ENCODE assay signal across 1 cellular context in the genomic region with DNA sequence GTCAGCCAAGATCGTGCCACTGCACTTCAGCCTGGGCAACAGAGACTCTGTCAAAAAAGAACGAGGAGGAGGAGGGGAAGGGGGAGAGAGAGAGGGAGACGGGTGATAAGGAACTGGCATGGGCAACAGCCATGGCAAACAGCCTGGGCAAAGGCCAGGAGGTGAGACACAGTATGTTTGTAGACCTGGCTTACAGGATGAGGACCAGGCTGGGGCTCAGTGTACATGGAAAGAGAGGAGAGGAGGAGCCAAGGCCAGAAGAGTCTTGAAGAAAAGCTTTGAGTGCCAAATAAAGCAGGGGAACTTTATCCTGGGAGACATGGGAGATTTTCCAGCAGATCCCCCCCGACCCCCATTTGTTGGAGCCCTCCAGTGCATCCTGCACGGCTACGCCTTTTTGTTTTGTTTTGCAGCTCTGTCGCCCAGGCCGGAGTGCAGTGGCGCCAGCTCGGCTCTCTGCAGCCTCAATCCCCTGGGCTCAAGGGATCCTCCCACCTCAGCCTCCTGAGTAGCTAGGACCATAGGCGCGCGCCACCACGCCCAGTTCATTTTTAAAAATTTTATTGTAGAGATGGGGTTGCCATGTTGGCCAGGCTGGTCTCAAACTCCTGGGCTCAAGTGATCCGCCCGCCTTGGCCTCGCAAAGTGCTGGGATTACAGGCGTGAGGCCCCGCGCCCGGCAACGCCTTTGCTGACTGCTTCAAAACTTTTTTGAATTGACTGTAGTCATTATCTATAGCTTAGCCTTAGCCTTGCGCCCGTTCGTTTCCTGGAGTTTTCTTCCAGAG.
TF ChIP-seq lines count a peak whose summit lies in the region.

No MANE protein-coding gene starts in this region.

TF ChIP-seq in K562, 482 proteins besides CTCF, POLR2A, EP300 and RAD21 (continued from another document and continues in another):
- TF ChIP-seq, protein P1, sequence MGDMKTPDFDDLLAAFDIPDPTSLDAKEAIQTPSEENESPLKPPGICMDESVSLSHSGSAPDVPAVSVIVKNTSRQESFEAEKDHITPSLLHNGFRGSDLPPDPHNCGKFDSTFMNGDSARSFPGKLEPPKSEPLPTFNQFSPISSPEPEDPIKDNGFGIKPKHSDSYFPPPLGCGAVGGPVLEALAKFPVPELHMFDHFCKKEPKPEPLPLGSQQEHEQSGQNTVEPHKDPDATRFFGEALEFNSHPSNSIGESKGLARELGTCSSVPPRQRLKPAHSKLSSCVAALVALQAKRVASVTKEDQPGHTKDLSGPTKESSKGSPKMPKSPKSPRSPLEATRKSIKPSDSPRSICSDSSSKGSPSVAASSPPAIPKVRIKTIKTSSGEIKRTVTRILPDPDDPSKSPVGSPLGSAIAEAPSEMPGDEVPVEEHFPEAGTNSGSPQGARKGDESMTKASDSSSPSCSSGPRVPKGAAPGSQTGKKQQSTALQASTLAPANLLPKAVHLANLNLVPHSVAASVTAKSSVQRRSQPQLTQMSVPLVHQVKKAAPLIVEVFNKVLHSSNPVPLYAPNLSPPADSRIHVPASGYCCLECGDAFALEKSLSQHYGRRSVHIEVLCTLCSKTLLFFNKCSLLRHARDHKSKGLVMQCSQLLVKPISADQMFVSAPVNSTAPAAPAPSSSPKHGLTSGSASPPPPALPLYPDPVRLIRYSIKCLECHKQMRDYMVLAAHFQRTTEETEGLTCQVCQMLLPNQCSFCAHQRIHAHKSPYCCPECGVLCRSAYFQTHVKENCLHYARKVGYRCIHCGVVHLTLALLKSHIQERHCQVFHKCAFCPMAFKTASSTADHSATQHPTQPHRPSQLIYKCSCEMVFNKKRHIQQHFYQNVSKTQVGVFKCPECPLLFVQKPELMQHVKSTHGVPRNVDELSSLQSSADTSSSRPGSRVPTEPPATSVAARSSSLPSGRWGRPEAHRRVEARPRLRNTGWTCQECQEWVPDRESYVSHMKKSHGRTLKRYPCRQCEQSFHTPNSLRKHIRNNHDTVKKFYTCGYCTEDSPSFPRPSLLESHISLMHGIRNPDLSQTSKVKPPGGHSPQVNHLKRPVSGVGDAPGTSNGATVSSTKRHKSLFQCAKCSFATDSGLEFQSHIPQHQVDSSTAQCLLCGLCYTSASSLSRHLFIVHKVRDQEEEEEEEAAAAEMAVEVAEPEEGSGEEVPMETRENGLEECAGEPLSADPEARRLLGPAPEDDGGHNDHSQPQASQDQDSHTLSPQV (IDR thresholded peaks at IDR 0.05), result peak; percentile 71; the same call in 1 of the 2 replicates
- TF ChIP-seq SMC3 (conservative IDR thresholded peaks at IDR 0.05; ENCODE audit: insufficient read depth, low read depth, low read length) (no peak), POLR2B (IDR thresholded peaks at IDR 0.05; ENCODE audit: low read depth, partially characterized antibody) (peak; percentile 25), HCFC1 (IDR thresholded peaks at IDR 0.05; ENCODE audit: low read depth, low read length) (no peak), MYNN (IDR thresholded peaks at IDR 0.05) (0 out of 2 replicates have a peak, but pooled peaks have one; percentile 22), MYNN (CRISPR knock-in tag; IDR thresholded peaks at IDR 0.05) (no peak), PRMT5 (CRISPR knock-in tag; IDR thresholded peaks at IDR 0.05) (no peak), FOXJ2 (tag; IDR thresholded peaks at IDR 0.05) (0 out of 2 replicates have a peak, but pooled peaks have one; percentile 9), SMAD1 (IDR thresholded peaks at IDR 0.05; ENCODE audit: low read depth, low read length, partially characterized antibody) (no peak), CBX5 (IDR thresholded peaks at IDR 0.05; ENCODE audit: borderline replicate concordance, low read depth) (0 out of 2 replicates have a peak, but pooled peaks have one; percentile 35), ZNF316 (IDR thresholded peaks at IDR 0.05) (peak; percentile 33; the same call in 1 of the 2 replicates), KLF6 (CRISPR knock-in tag; IDR thresholded peaks at IDR 0.05; ENCODE audit: borderline replicate concordance) (no peak), ERF (CRISPR knock-in tag; IDR thresholded peaks at IDR 0.05) (no peak), HDGF (IDR thresholded peaks at IDR 0.05) (no peak), ZNF263 (CRISPR knock-in tag; IDR thresholded peaks at IDR 0.05; ENCODE audit: borderline replicate concordance) (0 out of 2 replicates have a peak, but pooled peaks have one; percentile 30), DPF2 (IDR thresholded peaks at IDR 0.05) (peak; percentile 19; the same call in 1 of the 2 replicates), COPS2 (conservative IDR thresholded peaks at IDR 0.05) (no peak), ZFX (CRISPR knock-in tag; IDR thresholded peaks at IDR 0.05) (peak; percentile 73; the same call in 1 of the 2 replicates), LCOR (CRISPR knock-in tag; IDR thresholded peaks at IDR 0.05) (0 out of 2 replicates have a peak, but pooled peaks have one; percentile 16), PHB2 (IDR thresholded peaks at IDR 0.05; ENCODE audit: low read depth) (no peak), PHF20 (IDR thresholded peaks at IDR 0.05; ENCODE audit: partially characterized antibody) (peak; percentile 15), HDAC1 (IDR thresholded peaks at IDR 0.05) (peak in 1 of 2 experiments; percentile 15; a peak in 1 of 4 replicates)
- TF ChIP-seq, protein P2, sequence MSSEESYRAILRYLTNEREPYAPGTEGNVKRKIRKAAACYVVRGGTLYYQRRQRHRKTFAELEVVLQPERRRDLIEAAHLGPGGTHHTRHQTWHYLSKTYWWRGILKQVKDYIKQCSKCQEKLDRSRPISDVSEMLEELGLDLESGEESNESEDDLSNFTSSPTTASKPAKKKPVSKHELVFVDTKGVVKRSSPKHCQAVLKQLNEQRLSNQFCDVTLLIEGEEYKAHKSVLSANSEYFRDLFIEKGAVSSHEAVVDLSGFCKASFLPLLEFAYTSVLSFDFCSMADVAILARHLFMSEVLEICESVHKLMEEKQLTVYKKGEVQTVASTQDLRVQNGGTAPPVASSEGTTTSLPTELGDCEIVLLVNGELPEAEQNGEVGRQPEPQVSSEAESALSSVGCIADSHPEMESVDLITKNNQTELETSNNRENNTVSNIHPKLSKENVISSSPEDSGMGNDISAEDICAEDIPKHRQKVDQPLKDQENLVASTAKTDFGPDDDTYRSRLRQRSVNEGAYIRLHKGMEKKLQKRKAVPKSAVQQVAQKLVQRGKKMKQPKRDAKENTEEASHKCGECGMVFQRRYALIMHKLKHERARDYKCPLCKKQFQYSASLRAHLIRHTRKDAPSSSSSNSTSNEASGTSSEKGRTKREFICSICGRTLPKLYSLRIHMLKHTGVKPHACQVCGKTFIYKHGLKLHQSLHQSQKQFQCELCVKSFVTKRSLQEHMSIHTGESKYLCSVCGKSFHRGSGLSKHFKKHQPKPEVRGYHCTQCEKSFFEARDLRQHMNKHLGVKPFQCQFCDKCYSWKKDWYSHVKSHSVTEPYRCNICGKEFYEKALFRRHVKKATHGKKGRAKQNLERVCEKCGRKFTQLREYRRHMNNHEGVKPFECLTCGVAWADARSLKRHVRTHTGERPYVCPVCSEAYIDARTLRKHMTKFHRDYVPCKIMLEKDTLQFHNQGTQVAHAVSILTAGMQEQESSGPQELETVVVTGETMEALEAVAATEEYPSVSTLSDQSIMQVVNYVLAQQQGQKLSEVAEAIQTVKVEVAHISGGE (CRISPR knock-in tag; IDR thresholded peaks at IDR 0.05), result peak in 1 of 3 experiments; percentile 62; a peak in 1 of 6 replicates
- TF ChIP-seq, protein P3, sequence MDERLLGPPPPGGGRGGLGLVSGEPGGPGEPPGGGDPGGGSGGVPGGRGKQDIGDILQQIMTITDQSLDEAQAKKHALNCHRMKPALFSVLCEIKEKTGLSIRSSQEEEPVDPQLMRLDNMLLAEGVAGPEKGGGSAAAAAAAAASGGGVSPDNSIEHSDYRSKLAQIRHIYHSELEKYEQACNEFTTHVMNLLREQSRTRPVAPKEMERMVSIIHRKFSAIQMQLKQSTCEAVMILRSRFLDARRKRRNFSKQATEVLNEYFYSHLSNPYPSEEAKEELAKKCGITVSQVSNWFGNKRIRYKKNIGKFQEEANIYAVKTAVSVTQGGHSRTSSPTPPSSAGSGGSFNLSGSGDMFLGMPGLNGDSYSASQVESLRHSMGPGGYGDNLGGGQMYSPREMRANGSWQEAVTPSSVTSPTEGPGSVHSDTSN (CRISPR knock-in tag; IDR thresholded peaks at IDR 0.05; ENCODE audit: low read depth), result no peak
- TF ChIP-seq, protein P3 (tag; conservative IDR thresholded peaks at IDR 0.05; ENCODE audit: low read depth), result no peak
- TF ChIP-seq, protein P4, sequence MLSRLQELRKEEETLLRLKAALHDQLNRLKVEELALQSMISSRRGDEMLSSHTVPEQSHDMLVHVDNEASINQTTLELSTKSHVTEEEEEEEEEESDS (CRISPR knock-in tag; IDR thresholded peaks at IDR 0.05), result no peak
- TF ChIP-seq, protein P5, sequence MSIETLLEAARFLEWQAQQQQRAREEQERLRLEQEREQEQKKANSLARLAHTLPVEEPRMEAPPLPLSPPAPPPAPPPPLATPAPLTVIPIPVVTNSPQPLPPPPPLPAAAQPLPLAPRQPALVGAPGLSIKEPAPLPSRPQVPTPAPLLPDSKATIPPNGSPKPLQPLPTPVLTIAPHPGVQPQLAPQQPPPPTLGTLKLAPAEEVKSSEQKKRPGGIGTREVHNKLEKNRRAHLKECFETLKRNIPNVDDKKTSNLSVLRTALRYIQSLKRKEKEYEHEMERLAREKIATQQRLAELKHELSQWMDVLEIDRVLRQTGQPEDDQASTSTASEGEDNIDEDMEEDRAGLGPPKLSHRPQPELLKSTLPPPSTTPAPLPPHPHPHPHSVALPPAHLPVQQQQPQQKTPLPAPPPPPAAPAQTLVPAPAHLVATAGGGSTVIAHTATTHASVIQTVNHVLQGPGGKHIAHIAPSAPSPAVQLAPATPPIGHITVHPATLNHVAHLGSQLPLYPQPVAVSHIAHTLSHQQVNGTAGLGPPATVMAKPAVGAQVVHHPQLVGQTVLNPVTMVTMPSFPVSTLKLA (conservative IDR thresholded peaks at IDR 0.05), result no peak
- TF ChIP-seq, protein P6, sequence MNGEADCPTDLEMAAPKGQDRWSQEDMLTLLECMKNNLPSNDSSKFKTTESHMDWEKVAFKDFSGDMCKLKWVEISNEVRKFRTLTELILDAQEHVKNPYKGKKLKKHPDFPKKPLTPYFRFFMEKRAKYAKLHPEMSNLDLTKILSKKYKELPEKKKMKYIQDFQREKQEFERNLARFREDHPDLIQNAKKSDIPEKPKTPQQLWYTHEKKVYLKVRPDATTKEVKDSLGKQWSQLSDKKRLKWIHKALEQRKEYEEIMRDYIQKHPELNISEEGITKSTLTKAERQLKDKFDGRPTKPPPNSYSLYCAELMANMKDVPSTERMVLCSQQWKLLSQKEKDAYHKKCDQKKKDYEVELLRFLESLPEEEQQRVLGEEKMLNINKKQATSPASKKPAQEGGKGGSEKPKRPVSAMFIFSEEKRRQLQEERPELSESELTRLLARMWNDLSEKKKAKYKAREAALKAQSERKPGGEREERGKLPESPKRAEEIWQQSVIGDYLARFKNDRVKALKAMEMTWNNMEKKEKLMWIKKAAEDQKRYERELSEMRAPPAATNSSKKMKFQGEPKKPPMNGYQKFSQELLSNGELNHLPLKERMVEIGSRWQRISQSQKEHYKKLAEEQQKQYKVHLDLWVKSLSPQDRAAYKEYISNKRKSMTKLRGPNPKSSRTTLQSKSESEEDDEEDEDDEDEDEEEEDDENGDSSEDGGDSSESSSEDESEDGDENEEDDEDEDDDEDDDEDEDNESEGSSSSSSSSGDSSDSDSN (IDR thresholded peaks at IDR 0.05; ENCODE audit: borderline replicate concordance in 1 of 2, low read depth in 2 of 2, low read length in 2 of 2), result 0 out of 4 replicates have a peak, but pooled peaks of 1 of the 2 experiments have one; percentile 30
- TF ChIP-seq, protein P7, sequence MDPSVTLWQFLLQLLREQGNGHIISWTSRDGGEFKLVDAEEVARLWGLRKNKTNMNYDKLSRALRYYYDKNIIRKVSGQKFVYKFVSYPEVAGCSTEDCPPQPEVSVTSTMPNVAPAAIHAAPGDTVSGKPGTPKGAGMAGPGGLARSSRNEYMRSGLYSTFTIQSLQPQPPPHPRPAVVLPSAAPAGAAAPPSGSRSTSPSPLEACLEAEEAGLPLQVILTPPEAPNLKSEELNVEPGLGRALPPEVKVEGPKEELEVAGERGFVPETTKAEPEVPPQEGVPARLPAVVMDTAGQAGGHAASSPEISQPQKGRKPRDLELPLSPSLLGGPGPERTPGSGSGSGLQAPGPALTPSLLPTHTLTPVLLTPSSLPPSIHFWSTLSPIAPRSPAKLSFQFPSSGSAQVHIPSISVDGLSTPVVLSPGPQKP (CRISPR knock-in tag; IDR thresholded peaks at IDR 0.05), result no peak
- TF ChIP-seq, protein P8, sequence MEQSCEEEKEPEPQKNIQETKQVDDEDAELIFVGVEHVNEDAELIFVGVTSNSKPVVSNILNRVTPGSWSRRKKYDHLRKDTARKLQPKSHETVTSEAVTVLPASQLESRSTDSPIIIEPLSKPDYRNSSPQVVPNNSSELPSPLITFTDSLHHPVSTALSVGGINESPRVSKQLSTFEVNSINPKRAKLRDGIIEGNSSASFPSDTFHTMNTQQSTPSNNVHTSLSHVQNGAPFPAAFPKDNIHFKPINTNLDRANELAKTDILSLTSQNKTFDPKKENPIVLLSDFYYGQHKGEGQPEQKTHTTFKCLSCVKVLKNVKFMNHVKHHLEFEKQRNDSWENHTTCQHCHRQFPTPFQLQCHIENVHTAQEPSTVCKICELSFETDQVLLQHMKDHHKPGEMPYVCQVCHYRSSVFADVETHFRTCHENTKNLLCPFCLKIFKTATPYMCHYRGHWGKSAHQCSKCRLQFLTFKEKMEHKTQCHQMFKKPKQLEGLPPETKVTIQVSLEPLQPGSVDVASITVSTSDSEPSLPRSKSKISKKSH (CRISPR knock-in tag; IDR thresholded peaks at IDR 0.05), result no peak
- TF ChIP-seq, protein P9, sequence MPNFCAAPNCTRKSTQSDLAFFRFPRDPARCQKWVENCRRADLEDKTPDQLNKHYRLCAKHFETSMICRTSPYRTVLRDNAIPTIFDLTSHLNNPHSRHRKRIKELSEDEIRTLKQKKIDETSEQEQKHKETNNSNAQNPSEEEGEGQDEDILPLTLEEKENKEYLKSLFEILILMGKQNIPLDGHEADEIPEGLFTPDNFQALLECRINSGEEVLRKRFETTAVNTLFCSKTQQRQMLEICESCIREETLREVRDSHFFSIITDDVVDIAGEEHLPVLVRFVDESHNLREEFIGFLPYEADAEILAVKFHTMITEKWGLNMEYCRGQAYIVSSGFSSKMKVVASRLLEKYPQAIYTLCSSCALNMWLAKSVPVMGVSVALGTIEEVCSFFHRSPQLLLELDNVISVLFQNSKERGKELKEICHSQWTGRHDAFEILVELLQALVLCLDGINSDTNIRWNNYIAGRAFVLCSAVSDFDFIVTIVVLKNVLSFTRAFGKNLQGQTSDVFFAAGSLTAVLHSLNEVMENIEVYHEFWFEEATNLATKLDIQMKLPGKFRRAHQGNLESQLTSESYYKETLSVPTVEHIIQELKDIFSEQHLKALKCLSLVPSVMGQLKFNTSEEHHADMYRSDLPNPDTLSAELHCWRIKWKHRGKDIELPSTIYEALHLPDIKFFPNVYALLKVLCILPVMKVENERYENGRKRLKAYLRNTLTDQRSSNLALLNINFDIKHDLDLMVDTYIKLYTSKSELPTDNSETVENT (CRISPR knock-in tag; IDR thresholded peaks at IDR 0.05), result no peak
- TF ChIP-seq, protein P10, sequence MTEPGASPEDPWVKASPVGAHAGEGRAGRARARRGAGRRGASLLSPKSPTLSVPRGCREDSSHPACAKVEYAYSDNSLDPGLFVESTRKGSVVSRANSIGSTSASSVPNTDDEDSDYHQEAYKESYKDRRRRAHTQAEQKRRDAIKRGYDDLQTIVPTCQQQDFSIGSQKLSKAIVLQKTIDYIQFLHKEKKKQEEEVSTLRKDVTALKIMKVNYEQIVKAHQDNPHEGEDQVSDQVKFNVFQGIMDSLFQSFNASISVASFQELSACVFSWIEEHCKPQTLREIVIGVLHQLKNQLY (CRISPR knock-in tag; conservative IDR thresholded peaks at IDR 0.05), result no peak
